ENCODE assay signal across 8 cellular contexts in genomic region chr4:75289843-75290616, GRCh38.
A peak's percentile ranks its signal among the peaks of the same experiment; 100 is the strongest.
DNase-seq lines count a peak whose midpoint lies in the region; ATAC-seq and TF ChIP-seq lines count a peak whose summit lies in the region.

No MANE protein-coding gene starts in this region.

- intact Hi-C loops in body of pancreas (cut with DNase I) (no loop called here), natural killer cell (cut with micrococcal nuclease) (no loop called here)

- TF ChIP-seq EP300 in neural cell (conservative IDR thresholded peaks at IDR 0.05; ENCODE audit: poor library complexity, severe bottlenecking): no peak

- TF ChIP-seq POLR2A in body of pancreas (IDR thresholded peaks at IDR 0.05): no peak

- H3K27me3 ChIP-seq in body of pancreas (no peaks in the 10 kb centered on the region), neural cell (ENCODE audit: insufficient read depth, low read depth, low read length) (no peaks in the 10 kb centered on the region)

- H3K36me3 ChIP-seq in body of pancreas (replicated peaks in 1 of 2; ENCODE audit: insufficient read depth in 1 of 2, low read depth in 2 of 2) (no peaks in the 10 kb centered on the region), neural cell (ENCODE audit: insufficient read depth, low read length) (no peaks in the 10 kb centered on the region)

- no peak overlapping the region for H3K4me2 ChIP-seq in neural cell (ENCODE audit: low read length)

- H3K27me3 Mint-ChIP-seq in activated T-helper 17 cell treated with anti-CD3 and anti-CD28 coated beads, Interleukin-2, amount 50 U/mL, for 72 hours: no peaks in the 10 kb centered on the region
- no peaks in the 10 kb centered on the region for H3K27me3 Mint-ChIP-seq in natural killer cell (ENCODE audit: low read depth in 2 of 2)

- H3K4me3 Mint-ChIP-seq in activated T-helper 17 cell treated with anti-CD3 and anti-CD28 coated beads, Interleukin-2, amount 50 U/mL, for 72 hours: no peak overlapping the region
- no peak overlapping the region for H3K4me3 Mint-ChIP-seq in natural killer cell

- no peaks in the 10 kb centered on the region for H3K4me1 ChIP-seq in body of pancreas

- no peaks in the 10 kb centered on the region for H4K20me1 ChIP-seq in neural cell (ENCODE audit: insufficient read depth)

- H3K9me3 Mint-ChIP-seq in activated T-helper 17 cell treated with anti-CD3 and anti-CD28 coated beads, Interleukin-2, amount 50 U/mL, for 72 hours: peaks cover 4% of the 10 kb centered on the region
- peaks cover 7% of the 10 kb centered on the region in 2 donors for H3K9me3 Mint-ChIP-seq in natural killer cell

- H3K9me3 ChIP-seq in body of pancreas (no peaks in the 10 kb centered on the region), neural cell (ENCODE audit: low read length) (no peaks in the 10 kb centered on the region)

- peak; percentile 58 to 97 (median 82) for DNase-seq in NCI-H1417 (lab: John Stamatoyannopoulos, UW)
- DNase-seq in body of pancreas: peak; percentile 5 to 14 (median 10)
- DNase-seq in natural killer cell: no peak
- no peak for DNase-seq in GF-D8 (lab: John Stamatoyannopoulos, UW)

- no peak overlapping the region for H3K27ac ChIP-seq in 22Rv1
- no peak overlapping the region for H3K27ac ChIP-seq in body of pancreas
- no peak overlapping the region for H3K27ac ChIP-seq in neural cell (ENCODE audit: low read length)

- WGBS in body of pancreas, 2 donors: 38% methylated on average over 7 of the region's 7 CpGs

- no peaks in the 10 kb centered on the region for H3K36me3 Mint-ChIP-seq in activated T-helper 17 cell treated with anti-CD3 and anti-CD28 coated beads, Interleukin-2, amount 50 U/mL, for 72 hours (ENCODE audit: low read depth)
- H3K36me3 Mint-ChIP-seq in natural killer cell: no peaks in the 10 kb centered on the region

- H3K27ac Mint-ChIP-seq in activated T-helper 17 cell treated with anti-CD3 and anti-CD28 coated beads, Interleukin-2, amount 50 U/mL, for 72 hours: no peak overlapping the region
- H3K27ac Mint-ChIP-seq in natural killer cell: no peak overlapping the region

- H2AFZ ChIP-seq in neural cell (ENCODE audit: low read depth, low read length): no peak overlapping the region

- TF ChIP-seq CTCF in 22Rv1 (IDR thresholded peaks at IDR 0.05): peak; percentile 10; the same call in 1 of the 2 replicates
- TF ChIP-seq CTCF in body of pancreas (IDR thresholded peaks at IDR 0.05): peak in 4 of 7 experiments; percentile 21 to 42 (median 36)
- TF ChIP-seq CTCF in neural cell (IDR thresholded peaks at IDR 0.05; ENCODE audit: poor library complexity, severe bottlenecking): peak; percentile 33
- TF ChIP-seq CTCF in natural killer cell (IDR thresholded peaks at IDR 0.05): no peak

- peak; percentile 42 for TF ChIP-seq RAD21 in neural cell (conservative IDR thresholded peaks at IDR 0.05)

- no peaks in the 10 kb centered on the region for H3K79me2 ChIP-seq in neural cell (replicated peaks; ENCODE audit: insufficient read depth, low read length)

- H3F3A ChIP-seq in neural cell (ENCODE audit: insufficient read depth, low read length, poor library complexity, severe bottlenecking): no peaks in the 10 kb centered on the region

- H3K9ac ChIP-seq in neural cell (ENCODE audit: low read length): no peak overlapping the region

- ATAC-seq in GM18867 (IDR thresholded peaks at IDR 0.05; ENCODE audit: unreplicated experiment) (peak; percentile 78), body of pancreas (no peak), natural killer cell (no peak)
- ATAC-seq in activated T-helper 17 cell treated with anti-CD3 and anti-CD28 coated beads, Interleukin-2, amount 50 U/mL, for 72 hours (replicated peaks): no peak

- H3K4me1 Mint-ChIP-seq in activated T-helper 17 cell treated with anti-CD3 and anti-CD28 coated beads, Interleukin-2, amount 50 U/mL, for 72 hours: no peaks in the 10 kb centered on the region
- H3K4me1 Mint-ChIP-seq in natural killer cell: no peaks in the 10 kb centered on the region

- no peak overlapping the region for H3K4me3 ChIP-seq in body of pancreas
- H3K4me3 ChIP-seq in neural cell (ENCODE audit: low read length): no peak overlapping the region

- no peaks in the 10 kb centered on the region for H3K9me2 ChIP-seq in neural cell (ENCODE audit: insufficient read depth, low read length)

TF ChIP-seq in neural cell, 6 proteins besides CTCF, POLR2A, EP300 and RAD21:
- TF ChIP-seq REST (IDR thresholded peaks at IDR 0.05; ENCODE audit: borderline replicate concordance) (no peak), TAF1 (IDR thresholded peaks at IDR 0.05; ENCODE audit: low read depth) (no peak), POLR2AphosphoS5 (IDR thresholded peaks at IDR 0.05) (no peak), SMC3 (conservative IDR thresholded peaks at IDR 0.05; ENCODE audit: poor library complexity) (peak; percentile 37)

Comparison
In these comparisons a context has a peak if more than half of its experiments do, and no peak if none do; other contexts are left out.
1. DNase-seq: peak in NCI-H1417 (3 of 3) and body of pancreas (4 of 4); none in natural killer cell (single experiment) and GF-D8 (single experiment).